8 cellular contexts compared by ENCODE assay signal in genomic region chr16:57734925-57735754, GRCh38. TPM values are rescaled to one million over a fixed set of nuclear protein-coding genes. Genes with fewer than 3 reads are reported as not detected.
DNase-seq lines count a peak whose midpoint lies in the region; ATAC-seq and TF ChIP-seq lines count a peak whose summit lies in the region.

No MANE protein-coding gene starts in this region.

- POLR2A ChIA-PET in CD4-positive, alpha-beta memory T cell (lab: Charles Lee; ENCODE audit: partially characterized antibody), result interaction anchor here (0.5 to 2.7 kb wide), 26 partner anchors 11 to 549 kb away, joined by 3 to 22 read pairs (median 4); partner anchors contain the start of genes CCDC102A, CFAP20, CIAPIN1 and COQ9
- POLR2A ChIA-PET in activated CD4-positive, alpha-beta memory T cell treated with anti-CD3 and anti-CD28 coated beads, Interleukin-2, amount 10 ng/mL, durations not matched to agents 7 days and 5 days (lab: Charles Lee), result interaction anchor here (0.8 to 2.8 kb wide), 15 partner anchors 8 to 264 kb away, joined by 3 to 22 read pairs (median 4); partner anchors contain the start of genes ADGRG1, CCDC102A and DOK4

- peak overlapping the region; percentile 91 to 95 for H3K4me3 ChIP-seq in CD4-positive, alpha-beta memory T cell (ENCODE audit: low read length in 2 of 2)
- H3K4me3 ChIP-seq in duodenal mucosa (ENCODE audit: low read depth in 1 of 2, low read length in 2 of 2) (peak overlapping the region; percentile 85 to 98), right lobe of liver (peak overlapping the region; percentile 80 to 98 (median 87))

- peak overlapping the region; percentile 77 to 88 for H3K9ac ChIP-seq in duodenal mucosa (ENCODE audit: low read depth in 1 of 2, low read length in 2 of 2)

- whole genome bisulfite sequencing in right lobe of liver (ENCODE audit: insufficient coverage, low coverage, low lambda C conversion rate, missing lambda C conversion rate), result under 1% methylated on average over 29 of the region's 45 CpGs

- no peaks in the 10 kb centered on the region for H3K9me3 ChIP-seq in CD4-positive, alpha-beta memory T cell (ENCODE audit: control insufficient read depth in 1 of 2, low read length in 2 of 2)
- no peaks in the 10 kb centered on the region for H3K9me3 ChIP-seq in duodenal mucosa (ENCODE audit: control insufficient read depth in 1 of 2, low read length in 2 of 2)
- no peaks in the 10 kb centered on the region for H3K9me3 ChIP-seq in right lobe of liver

- H3K27ac Mint-ChIP-seq in CD4-positive, alpha-beta memory T cell, result peak overlapping the region; percentile 94 to 99 (median 96)
- H3K27ac Mint-ChIP-seq in activated CD4-positive, alpha-beta memory T cell treated with anti-CD3 and anti-CD28 coated beads, Interleukin-2, amount 10 ng/mL, durations not matched to agents 7 days and 5 days, result peak overlapping the region; percentile 81

- ATAC-seq in GM19455 (IDR thresholded peaks at IDR 0.05; ENCODE audit: unreplicated experiment) (peak; percentile 86), right lobe of liver (peak; percentile 87 to 95 (median 92))

- CTCF ChIA-PET in CD4-positive, alpha-beta memory T cell (lab: Charles Lee; ENCODE audit: partially characterized antibody), result interaction anchor here (1.5 to 3.0 kb wide), 3 partner anchors 20 to 159 kb away, joined by 5 to 16 read pairs (median 8); no protein-coding TSS in a partner anchor
- CTCF ChIA-PET in activated CD4-positive, alpha-beta memory T cell treated with anti-CD3 and anti-CD28 coated beads, Interleukin-2, amount 10 ng/mL, durations not matched to agents 7 days and 5 days (lab: Charles Lee), result interaction anchor here (0.7 to 3.0 kb wide), 13 partner anchors 22 to 394 kb away, joined by 3 to 31 read pairs (median 6); partner anchors contain the start of genes ADGRG3 and CFAP20

- H3K27me3 ChIP-seq in CD4-positive, alpha-beta memory T cell (ENCODE audit: insufficient read depth, low read length), result no peaks in the 10 kb centered on the region
- H3K27me3 ChIP-seq in duodenal mucosa (ENCODE audit: control insufficient read depth in 1 of 2, insufficient read depth in 2 of 2, low read length in 2 of 2), result no peaks in the 10 kb centered on the region
- H3K27me3 ChIP-seq in right lobe of liver, result no peaks in the 10 kb centered on the region

- no peaks in the 10 kb centered on the region for H3K36me3 ChIP-seq in CD4-positive, alpha-beta memory T cell (ENCODE audit: insufficient read depth, low read length)
- no peaks in the 10 kb centered on the region for H3K36me3 ChIP-seq in duodenal mucosa (ENCODE audit: control insufficient read depth in 1 of 2, insufficient read depth in 2 of 2, low read length in 2 of 2)
- H3K36me3 ChIP-seq in right lobe of liver, result no peaks in the 10 kb centered on the region

- peak overlapping the region; percentile 96 to 100 (median 98) for H3K4me3 Mint-ChIP-seq in CD4-positive, alpha-beta memory T cell
- H3K4me3 Mint-ChIP-seq in activated CD4-positive, alpha-beta memory T cell treated with anti-CD3 and anti-CD28 coated beads, Interleukin-2, amount 10 ng/mL, durations not matched to agents 7 days and 5 days, result peak overlapping the region; percentile 93

- intact Hi-C loops in CD4-positive, alpha-beta memory T cell (cut with micrococcal nuclease), result loop anchor here (1.0 to 5.0 kb wide), 13 partner anchors 143 to 1543 kb away; partner anchors contain the start of genes CCDC102A, CFAP20, CIAPIN1 and CNOT1
- intact Hi-C loops in right lobe of liver (cut with DNase I), result no loop called here

- H3K4me1 Mint-ChIP-seq in CD4-positive, alpha-beta memory T cell, result peaks cover 14 to 37% (median 29%) of the 10 kb centered on the region in 4 donors
- H3K4me1 Mint-ChIP-seq in activated CD4-positive, alpha-beta memory T cell treated with anti-CD3 and anti-CD28 coated beads, Interleukin-2, amount 10 ng/mL, durations not matched to agents 7 days and 5 days, result peaks cover 30% of the 10 kb centered on the region

- H3K9me3 Mint-ChIP-seq in CD4-positive, alpha-beta memory T cell, result peaks cover 0 to 10% (median 5%) of the 10 kb centered on the region in 8 donors
- H3K9me3 Mint-ChIP-seq in activated CD4-positive, alpha-beta memory T cell treated with anti-CD3 and anti-CD28 coated beads, Interleukin-2, amount 10 ng/mL, durations not matched to agents 7 days and 5 days, result peaks cover 19% of the 10 kb centered on the region

- no peaks in the 10 kb centered on the region for H3K27me3 Mint-ChIP-seq in CD4-positive, alpha-beta memory T cell
- H3K27me3 Mint-ChIP-seq in activated CD4-positive, alpha-beta memory T cell treated with anti-CD3 and anti-CD28 coated beads, Interleukin-2, amount 10 ng/mL, durations not matched to agents 7 days and 5 days, result no peaks in the 10 kb centered on the region

- peak overlapping the region; percentile 76 for H3K27ac ChIP-seq in CD4-positive, alpha-beta memory T cell (ENCODE audit: low read depth, low read length)
- H3K27ac ChIP-seq in duodenal mucosa (ENCODE audit: low read depth, low read length), result peak overlapping the region; percentile 77
- peak overlapping the region; percentile 82 to 86 (median 83) for H3K27ac ChIP-seq in right lobe of liver

- TF ChIP-seq POLR2A in right lobe of liver (IDR thresholded peaks at IDR 0.05), result peak; percentile 50

- peaks cover 17% of the 10 kb centered on the region for H3K4me1 ChIP-seq in CD4-positive, alpha-beta memory T cell (ENCODE audit: insufficient read depth, low read length)
- peaks cover 21 to 23% of the 10 kb centered on the region in 2 donors for H3K4me1 ChIP-seq in duodenal mucosa (ENCODE audit: control insufficient read depth in 1 of 2, insufficient read depth in 2 of 2, low read length in 2 of 2)
- peaks cover 0 to 19% (median 5%) of the 10 kb centered on the region in 4 donors for H3K4me1 ChIP-seq in right lobe of liver

- peak; percentile 97 to 99 (median 99) for DNase-seq in CD4-positive, alpha-beta memory T cell
- DNase-seq in HK-2 (ENCODE audit: unreplicated experiment) (peak; percentile 99), NCI-H82 treated with DMSO at 0.1 percent for 48 hours (lab: John Stamatoyannopoulos, UW; ENCODE audit: unreplicated experiment) (peak; percentile 98), right lobe of liver (peak; percentile 98)
- peak; percentile 98 for DNase-seq in activated CD4-positive, alpha-beta memory T cell treated with anti-CD3 and anti-CD28 coated beads, Interleukin-2, amount 10 ng/mL, durations not matched to agents 7 days and 5 days
- DNase-seq in stimulated activated CD4-positive, alpha-beta T cell treated with anti-CD3 and anti-CD28 coated beads, Interleukin-4, amount 100 ng/mL, for 24 hours, result peak; percentile 99

- peaks cover 6 to 10% of the 10 kb centered on the region in 2 donors for H3K36me3 Mint-ChIP-seq in CD4-positive, alpha-beta memory T cell
- H3K36me3 Mint-ChIP-seq in activated CD4-positive, alpha-beta memory T cell treated with anti-CD3 and anti-CD28 coated beads, Interleukin-2, amount 10 ng/mL, durations not matched to agents 7 days and 5 days (ENCODE audit: low read depth), result peaks cover 24% of the 10 kb centered on the region

- no peak for TF ChIP-seq CTCF in right lobe of liver (IDR thresholded peaks at IDR 0.05)

RNA-seq across cellular contexts. Expression of gene KATNB1, which starts 0.4 kb away (rescaled TPM):
- total RNA-seq in CD4-positive, alpha-beta memory T cell, result 10 to 100 TPM; 25.1 to 25.9 TPM
- polyA plus RNA-seq in CD4-positive, alpha-beta memory T cell, result 10 to 100 TPM; 23.6 to 26.1 TPM
- 10 to 100 TPM; 33.3 to 33.4 TPM for total RNA-seq in activated CD4-positive, alpha-beta memory T cell treated with anti-CD3 and anti-CD28 coated beads, Interleukin-2, amount 10 ng/mL, durations not matched to agents 7 days and 5 days
- total RNA-seq in right lobe of liver, result 10 to 100 TPM in 2 of 6 experiments, 1 to 10 TPM in 4; 5.6 to 17.5 (median 8.5) TPM

RNA-seq across cellular contexts. Expression of gene DRC7, which starts 40.5 kb away (rescaled TPM):
- total RNA-seq in CD4-positive, alpha-beta memory T cell, result not detected
- polyA plus RNA-seq in CD4-positive, alpha-beta memory T cell, result not detected
- not detected for total RNA-seq in activated CD4-positive, alpha-beta memory T cell treated with anti-CD3 and anti-CD28 coated beads, Interleukin-2, amount 10 ng/mL, durations not matched to agents 7 days and 5 days
- total RNA-seq in right lobe of liver, result under 1 TPM; 0.06 to 0.37 (median 0.19) TPM

Comparison
In these comparisons a context has a peak if more than half of its experiments do, and no peak if none do; other contexts are left out.
1. Peak in every context shown above with its lines: DNase-seq, ATAC-seq, H3K4me3 ChIP-seq and H3K27ac ChIP-seq.